ENCODE assay signal across 22 cellular contexts in the genomic region with DNA sequence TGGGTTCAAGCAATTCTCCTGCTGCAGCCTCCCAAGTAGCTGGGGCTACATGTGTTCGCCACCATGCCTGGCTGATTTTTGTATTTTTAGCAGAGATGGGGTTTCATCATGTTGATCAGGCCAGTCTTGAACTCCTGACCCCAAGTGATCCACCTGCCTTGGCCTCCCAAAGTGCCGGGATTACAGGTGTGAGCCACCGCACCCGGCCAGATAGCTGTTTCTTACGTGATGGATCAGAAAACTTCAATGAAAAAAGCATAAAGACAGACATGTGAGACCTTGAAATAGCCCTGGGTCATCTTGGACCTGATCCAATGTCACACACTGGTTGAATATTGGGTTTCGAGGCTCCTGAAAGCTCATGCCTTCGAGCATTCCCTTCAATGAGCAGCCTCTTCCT.
A peak's percentile ranks its signal among the peaks of the same experiment; 100 is the strongest.
DNase-seq lines count a peak whose midpoint lies in the region; ATAC-seq and TF ChIP-seq lines count a peak whose summit lies in the region.
"Had no signal": no experiment of that assay in that cellular context is flagged by ENCODE, and none has a peak within 500 bp of the region (broad histone marks: within the 10 kb centered on the region; RNA-seq: fewer than 3 reads in every experiment).

No MANE protein-coding gene starts in this region.

- H3K27me3 ChIP-seq in BLaER1 treated with 17β-estradiol and CSF1 and Interleukin-3, amounts not matched to agents 10 nM and 100 nM, result peaks cover 0 to 25% (median 9%) of the 10 kb centered on the region in 11 experiments; a peak in 10 of 22 replicates
- H3K27me3 ChIP-seq in IMR-90 (ENCODE audit: control insufficient read depth, insufficient read depth, low read length) (no peaks in the 10 kb centered on the region), dorsolateral prefrontal cortex (no peaks in the 10 kb centered on the region)
- H3K27me3 ChIP-seq: MG63 had no signal

- no peak for TF ChIP-seq POLR2A in IMR-90 (IDR thresholded peaks at IDR 0.05; ENCODE audit: low read depth, low read length)

- peak overlapping the region; percentile 57 for H4K91ac ChIP-seq in IMR-90 (ENCODE audit: insufficient read depth, low read depth, low read length)

- H3K27me3 Mint-ChIP-seq in nephron (ENCODE audit: low read depth), result peaks cover 4% of the 10 kb centered on the region

- no peak overlapping the region for H4K8ac ChIP-seq in IMR-90 (ENCODE audit: low read depth in 2 of 2, low read length in 2 of 2)

- peak overlapping the region; percentile 66 for H3K4ac ChIP-seq in IMR-90 (ENCODE audit: low read depth, low read length)

- peaks cover 26% of the 10 kb centered on the region for H3K9me1 ChIP-seq in IMR-90 (ENCODE audit: insufficient read depth, low read length)

- no peaks in the 10 kb centered on the region for H3K9me3 Mint-ChIP-seq in nephron
- H3K9me3 Mint-ChIP-seq: CD8-positive, alpha-beta T cell; IgD-negative memory B cell had no signal

- H4K5ac ChIP-seq in IMR-90 (ENCODE audit: low read depth, low read length), result no peak overlapping the region

- peaks cover 0 to 12% (median 0%) of the 10 kb centered on the region in 11 experiments; a peak in 3 of 22 replicates for H4K20me1 ChIP-seq in BLaER1 treated with 17β-estradiol and CSF1 and Interleukin-3, amounts not matched to agents 10 nM and 100 nM
- no peaks in the 10 kb centered on the region for H4K20me1 ChIP-seq in IMR-90 (ENCODE audit: insufficient read depth, low read length)

- in situ Hi-C loops in IMR-90 (cut with MboI; ENCODE audit: low sequenced_read_pairs), result no loop called here

- DNase-seq in IMR-90 (no peak), dorsolateral prefrontal cortex (no peak)
- DNase-seq: CD8-positive, alpha-beta T cell; DMS53; EL; HCEC 1CT; Kasumi-1; MG63; NCI-H1048; NCI-H1436 treated with DMSO at 0.1 percent for 48 hours; NCI-H2029 treated with DMSO at 0.1 percent for 48 hours; NCI-H446 treated with DMSO at 0.1 percent for 48 hours; Right ventricle myocardium superior had no signal

- H3K4me1 ChIP-seq in BLaER1 treated with 17β-estradiol and CSF1 and Interleukin-3, amounts not matched to agents 10 nM and 100 nM, result peaks cover 86 to 99% (median 92%) of the 10 kb centered on the region in 10 experiments
- H3K4me1 ChIP-seq in IMR-90 (ENCODE audit: control insufficient read depth, insufficient read depth, low read length), result peaks cover 36% of the 10 kb centered on the region

- no peak overlapping the region for H2AFZ ChIP-seq in IMR-90 (replicated peaks; ENCODE audit: low read length, poor library complexity)

- no peaks in the 10 kb centered on the region for H3K9me3 ChIP-seq in BLaER1 treated with 17β-estradiol and CSF1 and Interleukin-3, amounts not matched to agents 10 nM and 100 nM (replicated peaks in 1 of 11)
- no peaks in the 10 kb centered on the region for H3K9me3 ChIP-seq in IMR-90 (ENCODE audit: control insufficient read depth, insufficient read depth, low read length)
- H3K9me3 ChIP-seq: BLaER1, MG63 had no signal

- 92% methylated on average over 5 of the region's 7 CpGs; no CpG with 5 or more reads in 1 of the 2 experiments for WGBS in IMR-90 (ENCODE audit: extremely low coverage in 2 of 2, insufficient read length in 1 of 2), 2 experiments

- H3K79me1 ChIP-seq in IMR-90 (ENCODE audit: low read depth in 1 of 2, low read length in 2 of 2), result peaks cover 12 to 42% of the 10 kb centered on the region in 2 experiments

- H3K4me3 ChIP-seq in BLaER1 treated with 17β-estradiol and CSF1 and Interleukin-3, amounts not matched to agents 10 nM and 100 nM, result no peak overlapping the region
- H3K4me3 ChIP-seq in IMR-90 (ENCODE audit: insufficient read depth, low read depth, low read length) (no peak overlapping the region), dorsolateral prefrontal cortex (no peak overlapping the region)
- H3K4me3 ChIP-seq: BLaER1, MG63, SK-N-MC had no signal

- H3K14ac ChIP-seq in IMR-90 (replicated peaks; ENCODE audit: low read depth, low read length), result no peak overlapping the region

- no peak overlapping the region for H3K27ac ChIP-seq in BLaER1 treated with 17β-estradiol and CSF1 and Interleukin-3, amounts not matched to agents 10 nM and 100 nM
- no peak overlapping the region for H3K27ac ChIP-seq in IMR-90 (ENCODE audit: insufficient read depth, low read length)
- peak overlapping the region in 47 of 59 donors; percentile 2 to 99 (median 96) for H3K27ac ChIP-seq in dorsolateral prefrontal cortex
- H3K27ac ChIP-seq: BLaER1 had no signal

- peak overlapping the region in 10 of 11 experiments; percentile 1 to 99 (median 94); a peak in 12 of 22 replicates for H3K4me2 ChIP-seq in BLaER1 treated with 17β-estradiol and CSF1 and Interleukin-3, amounts not matched to agents 10 nM and 100 nM
- no peak overlapping the region for H3K4me2 ChIP-seq in IMR-90 (ENCODE audit: low read depth, low read length)

- no peak overlapping the region for H3K4me3 Mint-ChIP-seq in nephron
- H3K4me3 Mint-ChIP-seq: CD8-positive, alpha-beta T cell had no signal

- CTCF ChIA-PET in IMR-90 (lab: Yijun Ruan, JAX), result interaction anchor here (0.6 to 1.7 kb wide), 3 partner anchors 46 to 93 kb away, joined by 3 to 4 read pairs (median 4); no protein-coding TSS in a partner anchor

- dilution Hi-C loops in IMR-90 (cut with HindIII; ENCODE audit: low sequenced_read_pairs, unreplicated experiment), result no loop called here

- POLR2A ChIA-PET in IMR-90 (lab: Charles Lee; ENCODE audit: unreplicated experiment), result no interaction called here

- peak overlapping the region; percentile 20; the same call in 1 of the 2 replicates for H2AK5ac ChIP-seq in IMR-90 (ENCODE audit: low read depth, low read length)

- ATAC-seq in IMR-90 (ENCODE audit: low read depth) (no peak), GM18873 (IDR thresholded peaks at IDR 0.05; ENCODE audit: low FRiP score, unreplicated experiment) (no peak), GM19395 (IDR thresholded peaks at IDR 0.05; ENCODE audit: unreplicated experiment) (no peak), GM21576 (IDR thresholded peaks at IDR 0.05; ENCODE audit: unreplicated experiment) (no peak), HG03097 (IDR thresholded peaks at IDR 0.05; ENCODE audit: low FRiP score, unreplicated experiment) (no peak)
- ATAC-seq: CD8-positive, alpha-beta T cell had no signal

- peak overlapping the region; percentile 64; the same call in 1 of the 2 replicates for H2BK20ac ChIP-seq in IMR-90 (ENCODE audit: low read depth, low read length)

- no peak overlapping the region for H3K23ac ChIP-seq in IMR-90 (ENCODE audit: low read depth, low read length)

- BruUV-seq in IMR-90 (replicated peaks; lab: Mats Ljungman, UMichigan), result no TSS peak

- H3K4me1 Mint-ChIP-seq in nephron, result peaks cover 78% of the 10 kb centered on the region

- H3K9ac ChIP-seq in BLaER1 treated with 17β-estradiol and CSF1 and Interleukin-3, amounts not matched to agents 10 nM and 100 nM, result no peak overlapping the region
- H3K9ac ChIP-seq in IMR-90 (ENCODE audit: low read depth, low read length), result no peak overlapping the region
- H3K9ac ChIP-seq: BLaER1 had no signal

- no peaks in the 10 kb centered on the region for H3K36me3 Mint-ChIP-seq in nephron (ENCODE audit: low read depth)
- H3K36me3 Mint-ChIP-seq: CD8-positive, alpha-beta T cell; IgD-negative memory B cell had no signal

- H3K27ac Mint-ChIP-seq in nephron, result peak overlapping the region in 2 of 3 experiments; percentile 1 to 49
- H3K27ac Mint-ChIP-seq: CD8-positive, alpha-beta T cell; IgD-negative memory B cell had no signal

- H2BK15ac ChIP-seq in IMR-90 (ENCODE audit: low read depth, low read length), result peak overlapping the region; percentile 10; the same call in 1 of the 3 replicates

- no peak overlapping the region for H2BK5ac ChIP-seq in IMR-90 (ENCODE audit: low read depth, low read length, poor library complexity, severe bottlenecking)

- H2AK9ac ChIP-seq in IMR-90 (replicated peaks; ENCODE audit: low read depth, low read length, poor library complexity), result no peak overlapping the region

- intact Hi-C loops in IMR-90 (cut with micrococcal nuclease) (no loop called here), dorsolateral prefrontal cortex (cut with DNase I) (loop anchor here in 1 of 2 donors (10.0 kb wide), 1 partner anchor 48 kb away; no protein-coding TSS in a partner anchor)

- H2BK120ac ChIP-seq in IMR-90 (ENCODE audit: low read depth, low read length), result peak overlapping the region; percentile 70; the same call in 1 of the 2 replicates

- H3K36me3 ChIP-seq in BLaER1 treated with 17β-estradiol and CSF1 and Interleukin-3, amounts not matched to agents 10 nM and 100 nM, result no peaks in the 10 kb centered on the region
- no peaks in the 10 kb centered on the region for H3K36me3 ChIP-seq in IMR-90 (ENCODE audit: control insufficient read depth, insufficient read depth, low read length)
- H3K36me3 ChIP-seq: BLaER1, MG63 had no signal

- no peak overlapping the region for H3K18ac ChIP-seq in IMR-90 (ENCODE audit: low read depth, low read length)

- TF ChIP-seq RAD21 in IMR-90 (IDR thresholded peaks at IDR 0.05; ENCODE audit: low read length), result no peak

- H3K56ac ChIP-seq in IMR-90 (ENCODE audit: extremely low read depth, insufficient read depth, low read length), result no peak overlapping the region

- no peak for TF ChIP-seq CTCF in IMR-90 (conservative IDR thresholded peaks at IDR 0.05; ENCODE audit: low read depth, low read length)
- TF ChIP-seq CTCF in dorsolateral prefrontal cortex (IDR thresholded peaks at IDR 0.05 in 54 of 56, conservative IDR thresholded peaks at IDR 0.05 in 2 of 56; ENCODE audit: low read depth in 1 of 56, partially characterized antibody in 56 of 56), result no peak
- TF ChIP-seq CTCF in nephron (IDR thresholded peaks at IDR 0.05; ENCODE audit: unreplicated experiment in 3 of 3), result no peak

TF ChIP-seq in IMR-90, 13 proteins besides CTCF, POLR2A, EP300 and RAD21 (continues in another document):
- TF ChIP-seq USF2 (IDR thresholded peaks at IDR 0.05; ENCODE audit: low read depth, low read length) (no peak), BHLHE40 (IDR thresholded peaks at IDR 0.05; ENCODE audit: low read depth, low read length) (no peak), RFX5 (IDR thresholded peaks at IDR 0.05; ENCODE audit: low read depth, low read length) (no peak), CEBPB (IDR thresholded peaks at IDR 0.05; ENCODE audit: low read depth, low read length) (no peak), MXI1 (IDR thresholded peaks at IDR 0.05; ENCODE audit: borderline replicate concordance, low read depth, low read length) (no peak), RCOR1 (IDR thresholded peaks at IDR 0.05; ENCODE audit: insufficient replicate concordance, low read length) (no peak), MAZ (IDR thresholded peaks at IDR 0.05; ENCODE audit: borderline replicate concordance, low read depth, low read length) (no peak)

Comparison
In these comparisons a context has a peak if more than half of its experiments do, and no peak if none do; other contexts are left out.
1. H3K27ac ChIP-seq: peak in dorsolateral prefrontal cortex (47 of 59); none in BLaER1 treated with 17β-estradiol and CSF1 and Interleukin-3, amounts not matched to agents 10 nM and 100 nM (0 of 11) and IMR-90 (single experiment).